ENCODE assay signal across 11 cellular contexts in the genomic region with DNA sequence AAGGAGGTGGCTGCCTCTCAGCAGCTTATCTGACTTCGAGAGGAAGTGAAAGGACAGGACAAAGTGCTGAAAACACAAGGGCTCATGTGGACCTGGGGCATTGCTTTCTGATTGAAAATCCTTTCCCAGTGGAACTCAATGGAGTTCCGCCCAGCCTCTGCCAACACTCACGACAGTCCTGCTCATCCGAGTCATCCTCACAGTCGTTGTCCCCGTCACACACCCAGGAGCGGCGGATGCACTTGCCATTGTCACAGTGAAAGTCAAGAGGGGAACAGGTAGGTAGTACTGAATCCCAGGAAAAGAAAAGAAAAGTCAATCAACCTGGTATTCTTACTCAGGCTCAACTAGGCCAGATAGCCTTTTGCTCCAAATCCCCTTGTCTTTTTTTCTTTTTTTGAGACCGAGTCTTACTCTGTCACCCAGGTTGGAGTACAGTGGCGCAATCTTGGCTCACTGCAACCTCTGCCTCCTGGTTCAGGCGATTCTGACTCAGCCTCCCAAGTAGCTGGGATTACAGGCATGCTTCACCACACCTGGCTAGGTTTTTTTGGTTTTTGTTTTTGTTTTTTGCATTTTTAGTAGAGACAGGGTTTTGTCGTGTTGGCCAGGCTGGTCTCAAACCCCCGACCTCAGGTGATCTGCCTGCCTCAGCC.
"Had no signal": no experiment of that assay in that cellular context is flagged by ENCODE, and none has a peak within 500 bp of the region (broad histone marks: within the 10 kb centered on the region; RNA-seq: fewer than 3 reads in every experiment).

No MANE protein-coding gene starts in this region.

- ATAC-seq: natural killer cell treated with Interleukin-12 subunit alpha and Interleukin-12 subunit beta and Interleukin-15 and Interleukin-18, amount 100 ng/mL, for 72 hours had no signal

- DNase-seq: activated CD4-positive, alpha-beta T cell treated with anti-CD3 and anti-CD28 coated beads, Interleukin-2, amount 50 U/mL, for 4 hours; activated CD4-positive, CD25-positive, alpha-beta regulatory T cell treated with anti-CD3 and anti-CD28 coated beads, Interleukin-2, amount 50 U/mL, for 72 hours; activated naive CD4-positive, alpha-beta T cell; activated naive CD8-positive, alpha-beta T cell treated with anti-CD3 and anti-CD28 coated beads, Interleukin-2, amount 10 ng/mL, durations not matched to agents 7 days and 5 days; activated T-cell treated with anti-CD3 and anti-CD28 coated beads for 4 hours; dermis blood vessel endothelial cell; hippocampal formation; kidney; mesendoderm; stimulated activated CD4-positive, alpha-beta T cell treated with anti-CD3 and anti-CD28 coated beads, Interleukin-2, amount 100 ng/mL, for 24 hours had no signal
